8 cellular contexts compared by ENCODE assay signal in genomic region chr19:47255947-47256687, GRCh38. TPM values are rescaled to one million over a fixed set of nuclear protein-coding genes. Genes with fewer than 3 reads are reported as not detected.
DNase-seq lines count a peak whose midpoint lies in the region; ATAC-seq, FAIRE-seq and TF ChIP-seq lines count a peak whose summit lies in the region.

CCDC9 (plus strand) TSS chr19:47256525; CDS start chr19:47258401, 1,876 bp downstream.

- TSS peak; percentile 93 for BruUV-seq in A673 (replicated peaks; lab: Mats Ljungman, UMichigan)

- H3K27ac ChIP-seq in A673 (ENCODE audit: low read depth, low read length, poor library complexity, severe bottlenecking): peak within 1 kb of the TSS; percentile 88
- H3K27ac ChIP-seq in keratinocyte (ENCODE audit: control insufficient read depth, insufficient read depth, low read length): peak within 1 kb of the TSS; percentile 93

- H2AFZ ChIP-seq in keratinocyte (ENCODE audit: control insufficient read depth, low read length): peak within 1 kb of the TSS; percentile 97

- peak within 1 kb of the TSS; percentile 52 for H3K4me3 ChIP-seq in A673 (ENCODE audit: low read depth, low read length, poor library complexity, severe bottlenecking)
- H3K4me3 ChIP-seq in cardiac fibroblast (replicated peaks in 1 of 2; ENCODE audit: low read depth in 2 of 2, low read length in 2 of 2): peak within 1 kb of the TSS; percentile 60 to 65
- peak within 1 kb of the TSS; percentile 51 to 96 (median 86) for H3K4me3 ChIP-seq in keratinocyte (ENCODE audit: control insufficient read depth in 2 of 3, extremely low read depth in 1 of 3, insufficient read depth in 2 of 3, low read depth in 1 of 3, low read length in 3 of 3)

- H3K9ac ChIP-seq in keratinocyte (ENCODE audit: control insufficient read depth, extremely low read depth, insufficient read depth, low read length): peak within 1 kb of the TSS; percentile 95

- H3K27me3 ChIP-seq in A673 (replicated peaks; ENCODE audit: insufficient read depth, low read depth, low read length, poor library complexity): no peaks in the 10 kb centered on the region
- H3K27me3 ChIP-seq in keratinocyte (ENCODE audit: control insufficient read depth, extremely low read depth, insufficient read depth, low read length): no peaks in the 10 kb centered on the region

- H3K9me3 ChIP-seq in A673 (ENCODE audit: low read depth, low read length, poor library complexity, severe bottlenecking): no peaks in the 10 kb centered on the region
- no peaks in the 10 kb centered on the region for H3K9me3 ChIP-seq in keratinocyte (ENCODE audit: control insufficient read depth, low read depth, low read length)

- intact Hi-C loops in A673 (cut with micrococcal nuclease; ENCODE audit: unreplicated experiment): no loop called here

- TF ChIP-seq CTCF in A673 (conservative IDR thresholded peaks at IDR 0.05; ENCODE audit: low read depth, low read length) (no peak), cardiac fibroblast (IDR thresholded peaks at IDR 0.05; ENCODE audit: low read depth, low read length) (no peak), keratinocyte (optimal IDR thresholded peaks at IDR 0.05 in 1 of 3, IDR thresholded peaks at IDR 0.05 in 1 of 3, conservative IDR thresholded peaks at IDR 0.05 in 1 of 3; ENCODE audit: extremely low read depth in 1 of 3, insufficient read depth in 2 of 3, low read length in 3 of 3) (no peak)

- H4K20me1 ChIP-seq in keratinocyte (ENCODE audit: control insufficient read depth, extremely low read depth, insufficient read depth, low read length): no peaks in the 10 kb centered on the region

- H3K36me3 ChIP-seq in A673 (ENCODE audit: insufficient read depth, low read length, poor library complexity, severe bottlenecking) (peaks cover 23% of the 10 kb centered on the region), keratinocyte (ENCODE audit: control insufficient read depth in 2 of 2, extremely low read depth in 1 of 2, insufficient read depth in 2 of 2, low read length in 2 of 2) (peaks cover 14 to 20% of the 10 kb centered on the region in 2 experiments)

- CTCF ChIA-PET in A673 (lab: Charles Lee): interaction anchor here (0.7 to 1.8 kb wide), 4 partner anchors 9 to 170 kb away, joined by 3 to 18 read pairs (median 4); no protein-coding TSS in a partner anchor

- ATAC-seq in GM18858 (IDR thresholded peaks at IDR 0.05; ENCODE audit: unreplicated experiment): peak; percentile 31
- peak; percentile 45 for ATAC-seq in HG03066 (IDR thresholded peaks at IDR 0.05; ENCODE audit: low read depth, unreplicated experiment)

- peak; percentile 98 for DNase-seq in A673 (ENCODE audit: low spot score)
- peak; percentile 96 for DNase-seq in NCI-H2107 treated with DMSO at 0.1 percent for 48 hours (lab: John Stamatoyannopoulos, UW; ENCODE audit: unreplicated experiment)
- peak; percentile 99 for DNase-seq in UCSD-AML1 (lab: John Stamatoyannopoulos, UW; ENCODE audit: unreplicated experiment)
- DNase-seq in cardiac fibroblast (ENCODE audit: low read depth in 2 of 2): peak; percentile 96 to 98
- peak; percentile 76 for DNase-seq in keratinocyte (ENCODE audit: low read depth, low spot score)
- peak; percentile 93 to 98 (median 94) for DNase-seq in stimulated activated CD4-positive, alpha-beta T cell treated with anti-CD3 and anti-CD28 coated beads, Interleukin-12 subunit alpha, Interleukin-12 subunit beta, amount 100 ng/mL, for 48 hours (ENCODE audit: low read depth in 2 of 3, low spot score in 1 of 3)

- H3K9me1 ChIP-seq in keratinocyte (ENCODE audit: control insufficient read depth, extremely low read depth, insufficient read depth, low read length): no peaks in the 10 kb centered on the region

- H3K4me1 ChIP-seq in A673 (ENCODE audit: insufficient read depth, low read length, poor library complexity, severe bottlenecking) (peaks cover 7% of the 10 kb centered on the region), keratinocyte (ENCODE audit: control insufficient read depth, extremely low read depth, insufficient read depth, low read length) (peaks cover 29% of the 10 kb centered on the region)

- peaks cover 6% of the 10 kb centered on the region for H3K79me2 ChIP-seq in keratinocyte (ENCODE audit: control insufficient read depth, insufficient read depth, low read length)

- peak; percentile 87 for FAIRE-seq in keratinocyte (lab: Jason Lieb, UNC)

- dilution Hi-C loops in keratinocyte (cut with MboI; ENCODE audit: extremely low pct_ligation_motif_present, low sequenced_read_pairs): no loop called here

- POLR2A ChIA-PET in A673 (lab: Charles Lee; ENCODE audit: low non-redundant PET): interaction anchor here (0.6 to 1.1 kb wide), 4 partner anchors 12 to 157 kb away, joined by 3 to 9 read pairs (median 6); partner anchors contain the start of gene ZC3H4

- peak within 1 kb of the TSS; percentile 96 for H3K4me2 ChIP-seq in keratinocyte (ENCODE audit: control insufficient read depth, extremely low read depth, insufficient read depth, low read depth, low read length)

RNA-seq across cellular contexts. Expression of gene CCDC9, which starts in this region (rescaled TPM):
- total RNA-seq in A673 (2021): 36.4 and 39.7 TPM in 2 replicates
- 2.2 to 3.8 TPM (median 2.8 TPM) in 3 replicates for polyA plus RNA-seq in keratinocyte
- polyA plus RNA-seq in keratinocyte (2011; ENCODE audit: low read depth): 9.6 TPM
- polyA plus RNA-seq in keratinocyte (2011; cell fraction: cytosol; rRNA removed): 1.2 and 3.6 TPM in 2 replicates
- 7.6 and 10.5 TPM in 2 replicates for polyA plus RNA-seq in keratinocyte (2011; cell fraction: nucleus; rRNA removed)
- 10.6 and 13.2 TPM in 2 replicates for polyA plus RNA-seq in keratinocyte (2012; ENCODE audit: low replicate concordance)
- 0.70 to 1.9 TPM (median 1.1 TPM) in 3 replicates for polyA minus RNA-seq in keratinocyte
- 1.9 TPM for polyA minus RNA-seq in keratinocyte (2011; cell fraction: cytosol; rRNA and poly(A)+ RNA removed)
- polyA minus RNA-seq in keratinocyte (2011; cell fraction: nucleus; rRNA and poly(A)+ RNA removed): 1.9 and 3.7 TPM in 2 replicates

Comparison
In these comparisons a context has a peak if more than half of its experiments do, and no peak if none do; other contexts are left out.
1. Peak in every context shown above with its lines: DNase-seq, ATAC-seq, H3K4me3 ChIP-seq and H3K27ac ChIP-seq.